9 cellular contexts compared by ENCODE assay signal in genomic region chr4:38949416-38950051, GRCh38.
A peak's percentile ranks its signal among the peaks of the same experiment; 100 is the strongest.
DNase-seq lines count a peak whose midpoint lies in the region; ATAC-seq, FAIRE-seq and TF ChIP-seq lines count a peak whose summit lies in the region.
"Had no signal": no experiment of that assay in that cellular context is flagged by ENCODE, and none has a peak within 500 bp of the region (broad histone marks: within the 10 kb centered on the region; RNA-seq: fewer than 3 reads in every experiment).

No MANE protein-coding gene starts in this region.

- no peaks in the 10 kb centered on the region for H3F3A ChIP-seq in PC-3 (ENCODE audit: low read length, unreplicated experiment)

- H3K9me3 ChIP-seq in PC-3 (ENCODE audit: low read length) (no peaks in the 10 kb centered on the region), GM12878 (replicated peaks; ENCODE audit: control insufficient read depth, insufficient read depth, low read length) (no peaks in the 10 kb centered on the region), muscle layer of colon (ENCODE audit: low read length) (no peaks in the 10 kb centered on the region), upper lobe of right lung (no peaks in the 10 kb centered on the region)

- SMC1A ChIA-PET in GM12878 (lab: Charles Lee; ENCODE audit: uncharacterized antibody, unreplicated experiment), result interaction anchor here (0.5 to 3.2 kb wide), 7 partner anchors 9 to 814 kb away, joined by 3 to 16 read pairs (median 3); no protein-coding TSS in a partner anchor

- intact Hi-C loops in PC-3 (cut with micrococcal nuclease), result no loop called here
- intact Hi-C loops in GM12878 (cut with micrococcal nuclease; ENCODE audit: unreplicated experiment), result no loop called here
- intact Hi-C loops in upper lobe of right lung (cut with DNase I), result no loop called here

- TF ChIP-seq RAD21 in GM12878 (IDR thresholded peaks at IDR 0.05; ENCODE audit: insufficient read depth, low read depth, low read length), result no peak

- RAD21 ChIA-PET in GM12878 (lab: Charles Lee; ENCODE audit: unreplicated experiment), result interaction anchor here (1.1 to 1.6 kb wide), 4 partner anchors 8 to 95 kb away, joined by 3 to 4 read pairs (median 4); no protein-coding TSS in a partner anchor

- CTCF ChIA-PET in PC-3 (lab: Charles Lee), result no interaction called here
- CTCF ChIA-PET in GM12878 (lab: Yijun Ruan, JAX), result interaction anchor here (2.0 kb wide), 2 partner anchors 8 to 47 kb away, joined by 5 to 7 read pairs; no protein-coding TSS in a partner anchor

- H3K9me2 ChIP-seq in PC-3 (replicated peaks; ENCODE audit: low read length), result no peaks in the 10 kb centered on the region

- POLR2A ChIA-PET in PC-3 (lab: Charles Lee; ENCODE audit: unreplicated experiment), result no interaction called here
- POLR2A ChIA-PET in GM12878 (lab: Charles Lee), result interaction anchor here (0.6 to 1.5 kb wide), 5 partner anchors 9 to 286 kb away, joined by 3 to 6 read pairs (median 3); no protein-coding TSS in a partner anchor

- FAIRE-seq in D721Med (lab: Jason Lieb, UNC) (peak; percentile 81), GM12878 (lab: Jason Lieb, UNC) (no peak)
- FAIRE-seq: H54 had no signal

- H3K27me3 ChIP-seq in PC-3 (ENCODE audit: low read length) (no peaks in the 10 kb centered on the region), GM12878 (replicated peaks in 1 of 2; ENCODE audit: control insufficient read depth in 2 of 2, insufficient read depth in 2 of 2, low read length in 1 of 2) (no peaks in the 10 kb centered on the region), muscle layer of colon (ENCODE audit: control insufficient read depth in 1 of 2, insufficient read depth in 2 of 2, low read length in 2 of 2) (no peaks in the 10 kb centered on the region), upper lobe of right lung (no peaks in the 10 kb centered on the region)

- no peak for TF ChIP-seq CTCF in D721Med (IDR thresholded peaks at IDR 0.05; ENCODE audit: insufficient read depth, missing control alignments)
- no peak for TF ChIP-seq CTCF in PC-3 (conservative IDR thresholded peaks at IDR 0.05; ENCODE audit: low read depth, low read length)
- TF ChIP-seq CTCF in GM12878 (IDR thresholded peaks at IDR 0.05 in 2 of 3, conservative IDR thresholded peaks at IDR 0.05 in 1 of 3; ENCODE audit: control insufficient read depth in 2 of 3, extremely low read depth in 1 of 3, insufficient read depth in 1 of 3, low read depth in 3 of 3, low read length in 3 of 3), result no peak
- TF ChIP-seq CTCF in upper lobe of right lung (IDR thresholded peaks at IDR 0.05), result no peak

- H4K20me1 ChIP-seq in PC-3 (ENCODE audit: low read length), result no peaks in the 10 kb centered on the region
- no peaks in the 10 kb centered on the region for H4K20me1 ChIP-seq in GM12878 (ENCODE audit: control insufficient read depth, insufficient read depth)

- H3K9ac ChIP-seq in PC-3 (ENCODE audit: low read length) (no peak overlapping the region), GM12878 (ENCODE audit: control insufficient read depth, insufficient read depth, low read length) (no peak overlapping the region), muscle layer of colon (ENCODE audit: low read length) (no peak overlapping the region)

- ATAC-seq in PC-3 (peak; percentile 48), GM12878 (peak; percentile 57; the same call in 2 of the 3 replicates), upper lobe of right lung (no peak), GM19035 (IDR thresholded peaks at IDR 0.05; ENCODE audit: unreplicated experiment) (no peak)

- H3K4me1 ChIP-seq in PC-3 (ENCODE audit: insufficient read depth, low read length), result peaks cover 21% of the 10 kb centered on the region
- no peaks in the 10 kb centered on the region for H3K4me1 ChIP-seq in GM12878 (ENCODE audit: control insufficient read depth, insufficient read depth, low read length)
- peaks cover 42% of the 10 kb centered on the region for H3K4me1 ChIP-seq in muscle layer of colon (ENCODE audit: insufficient read depth, low read length)
- H3K4me1 ChIP-seq in upper lobe of right lung, result no peaks in the 10 kb centered on the region

- peak overlapping the region; percentile 54 for H3K27ac ChIP-seq in PC-3 (ENCODE audit: low read length)
- H3K27ac ChIP-seq in GM12878 (ENCODE audit: control insufficient read depth, insufficient read depth), result no peak overlapping the region
- peak overlapping the region; percentile 59 for H3K27ac ChIP-seq in muscle layer of colon (ENCODE audit: low read depth, low read length)
- H3K27ac ChIP-seq in upper lobe of right lung, result no peak overlapping the region

- TF ChIP-seq EP300 in GM12878 (IDR thresholded peaks at IDR 0.05; ENCODE audit: borderline replicate concordance in 1 of 2, control insufficient read depth in 1 of 2, low read depth in 2 of 2, low read length in 2 of 2), result no peak

- in situ Hi-C loops in GM12878 (cut with MboI), result no loop called here

- H3K4me2 ChIP-seq in PC-3 (ENCODE audit: low read length) (peak overlapping the region; percentile 54; the same call in 1 of the 2 replicates), GM12878 (ENCODE audit: control insufficient read depth, insufficient read depth) (no peak overlapping the region)

- DNase-seq in D721Med (ENCODE audit: insufficient read length, low spot score), result no peak
- DNase-seq in PC-3, result peak; percentile 48
- no peak for DNase-seq in GM12878 (ENCODE audit: low read depth, low spot score)
- DNase-seq in upper lobe of right lung, result no peak
- no peak for DNase-seq in putamen (ENCODE audit: low spot score)
- DNase-seq in ecto neural progenitor cell (ENCODE audit: low spot score), result no peak

- 39% methylated on average over 5 of the region's 5 CpGs for WGBS in GM12878 (ENCODE audit: insufficient coverage, insufficient replicate concordance, low lambda C conversion rate, missing lambda C conversion rate)

- H3K79me2 ChIP-seq in PC-3 (ENCODE audit: low read length) (no peaks in the 10 kb centered on the region), GM12878 (ENCODE audit: control insufficient read depth, insufficient read depth, low read length) (no peaks in the 10 kb centered on the region)

- no peak for TF ChIP-seq POLR2A in GM12878 (IDR thresholded peaks at IDR 0.05; ENCODE audit: low read depth, low read length)

- no TSS peak for BruUV-seq in PC-3 (replicated peaks; lab: Mats Ljungman, UMichigan)
- no TSS peak for BruUV-seq in GM12878 (replicated peaks; lab: Mats Ljungman, UMichigan)

- peak overlapping the region; percentile 68 for H2AFZ ChIP-seq in PC-3 (ENCODE audit: low read length)
- H2AFZ ChIP-seq in GM12878 (ENCODE audit: control insufficient read depth, low read depth, low read length), result no peak overlapping the region

- H3K4me3 ChIP-seq in PC-3 (ENCODE audit: low read length), result no peak overlapping the region
- H3K4me3 ChIP-seq in GM12878, result no peak overlapping the region
- H3K4me3 ChIP-seq in muscle layer of colon (ENCODE audit: low read depth in 1 of 2, low read length in 2 of 2), result no peak overlapping the region
- no peak overlapping the region for H3K4me3 ChIP-seq in upper lobe of right lung

- H3K36me3 ChIP-seq in PC-3 (ENCODE audit: low read depth, low read length) (no peaks in the 10 kb centered on the region), GM12878 (ENCODE audit: control insufficient read depth in 2 of 2, insufficient read depth in 2 of 2, low read length in 1 of 2) (no peaks in the 10 kb centered on the region), muscle layer of colon (ENCODE audit: insufficient read depth, low read length) (no peaks in the 10 kb centered on the region), upper lobe of right lung (peaks cover 14% of the 10 kb centered on the region)

TF ChIP-seq in GM12878, 131 proteins besides CTCF, POLR2A, EP300 and RAD21 (continues in another document):
- TF ChIP-seq CHD2 (IDR thresholded peaks at IDR 0.05; ENCODE audit: borderline replicate concordance, low read depth, low read length) (no peak), MYC (IDR thresholded peaks at IDR 0.05; ENCODE audit: insufficient read depth, insufficient read length, insufficient replicate concordance, low read length, severe bottlenecking) (no peak), RFX5 (IDR thresholded peaks at IDR 0.05; ENCODE audit: low read depth, low read length) (no peak), SKIL (IDR thresholded peaks at IDR 0.05; ENCODE audit: low read depth, poor library complexity, severe bottlenecking) (no peak), RB1 (IDR thresholded peaks at IDR 0.05; ENCODE audit: borderline replicate concordance) (no peak), SREBF1 (IDR thresholded peaks at IDR 0.05; ENCODE audit: low read length) (no peak), EZH2 (IDR thresholded peaks at IDR 0.05; ENCODE audit: borderline replicate concordance, control insufficient read depth, low read depth, low read length) (no peak), TCF3 (IDR thresholded peaks at IDR 0.05; ENCODE audit: borderline replicate concordance, insufficient read depth, low read depth, low read length) (no peak), SREBF2 (IDR thresholded peaks at IDR 0.05; ENCODE audit: low read length) (no peak), TBL1XR1 (IDR thresholded peaks at IDR 0.05; ENCODE audit: low read depth, low read length) (no peak), EGR1 (IDR thresholded peaks at IDR 0.05; ENCODE audit: borderline replicate concordance in 1 of 2, low read depth in 2 of 2, low read length in 2 of 2) (no peak), KDM1A (IDR thresholded peaks at IDR 0.05; ENCODE audit: borderline replicate concordance) (no peak)
- TF ChIP-seq, protein P1, sequence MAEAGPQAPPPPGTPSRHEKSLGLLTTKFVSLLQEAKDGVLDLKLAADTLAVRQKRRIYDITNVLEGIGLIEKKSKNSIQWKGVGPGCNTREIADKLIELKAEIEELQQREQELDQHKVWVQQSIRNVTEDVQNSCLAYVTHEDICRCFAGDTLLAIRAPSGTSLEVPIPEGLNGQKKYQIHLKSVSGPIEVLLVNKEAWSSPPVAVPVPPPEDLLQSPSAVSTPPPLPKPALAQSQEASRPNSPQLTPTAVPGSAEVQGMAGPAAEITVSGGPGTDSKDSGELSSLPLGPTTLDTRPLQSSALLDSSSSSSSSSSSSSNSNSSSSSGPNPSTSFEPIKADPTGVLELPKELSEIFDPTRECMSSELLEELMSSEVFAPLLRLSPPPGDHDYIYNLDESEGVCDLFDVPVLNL (IDR thresholded peaks at IDR 0.05; ENCODE audit: low read depth, low read length), result no peak

Comparison
In these comparisons a context has a peak if more than half of its experiments do, and no peak if none do; other contexts are left out.
1. ATAC-seq: peak in PC-3 (single experiment) and GM12878 (single experiment); none in upper lobe of right lung (single experiment) and GM19035 (single experiment).
2. H3K27ac ChIP-seq: peak in PC-3 (single experiment) and muscle layer of colon (single experiment); none in GM12878 (single experiment) and upper lobe of right lung (single experiment).